Comparison of ENCODE assay signal across 7 cellular contexts in the genomic region with DNA sequence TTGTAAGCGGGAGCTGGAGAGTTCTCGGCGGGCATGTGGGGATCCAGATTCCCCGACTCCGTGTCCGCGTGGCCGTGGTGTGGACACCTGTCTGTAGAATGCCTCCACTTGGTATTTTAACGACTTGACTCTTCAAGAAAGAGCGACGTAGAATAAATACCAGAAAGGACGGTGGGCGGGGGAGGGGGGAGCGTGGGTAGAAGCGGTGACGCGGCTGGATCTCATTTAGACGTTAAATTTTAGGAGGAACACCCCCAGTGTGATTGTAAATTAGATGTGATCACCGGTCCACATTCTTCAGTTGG. TPM values are rescaled to one million over a fixed set of nuclear protein-coding genes. Genes with fewer than 3 reads are reported as not detected.
DNase-seq lines count a peak whose midpoint lies in the region; ATAC-seq, FAIRE-seq and TF ChIP-seq lines count a peak whose summit lies in the region.

No MANE protein-coding gene starts in this region.

- H3K27ac Mint-ChIP-seq in astrocyte (ENCODE audit: unreplicated experiment) = peak overlapping the region; percentile 81

- H3K27me3 ChIP-seq in HUES48 (ENCODE audit: control insufficient read depth, insufficient read depth, low read length) (peaks cover 60% of the 10 kb centered on the region), astrocyte (ENCODE audit: insufficient read depth, low read length) (no peaks in the 10 kb centered on the region), HepG2 (ENCODE audit: control insufficient read depth in 1 of 2, insufficient read depth in 2 of 2, low read length in 2 of 2) (peaks cover 6 to 21% of the 10 kb centered on the region in 2 experiments; a peak in 4 of 5 replicates), stomach smooth muscle (ENCODE audit: control insufficient read depth in 1 of 2, insufficient read depth in 2 of 2, low read length in 2 of 2) (no peaks in the 10 kb centered on the region)

- CTCF ChIA-PET in HepG2 (lab: Yijun Ruan, JAX; ENCODE audit: low intra/inter-chr PET ratio, low total read pairs) = no interaction called here

- H3K36me3 ChIP-seq in HUES48 (ENCODE audit: control insufficient read depth, insufficient read depth, low read length) = no peaks in the 10 kb centered on the region
- no peaks in the 10 kb centered on the region for H3K36me3 ChIP-seq in astrocyte (ENCODE audit: insufficient read depth, low read length)
- H3K36me3 ChIP-seq in HepG2 (replicated peaks in 1 of 2; ENCODE audit: control insufficient read depth in 1 of 2, insufficient read depth in 2 of 2, low read length in 2 of 2) = no peaks in the 10 kb centered on the region
- H3K36me3 ChIP-seq in stomach smooth muscle (ENCODE audit: control insufficient read depth in 2 of 2, insufficient read depth in 2 of 2, low read length in 2 of 2) = no peaks in the 10 kb centered on the region

- no peak for DNase-seq in astrocyte (ENCODE audit: low read depth)
- no peak for DNase-seq in HepG2 (ENCODE audit: low spot score)
- no peak for DNase-seq in NAMALWA (ENCODE audit: low spot score)
- DNase-seq in OCI-M2 (lab: John Stamatoyannopoulos, UW; ENCODE audit: unreplicated experiment) = no peak
- no peak for DNase-seq in activated effector memory CD4-positive, alpha-beta T cell treated with anti-CD3 and anti-CD28 coated beads, Interleukin-2, amount 50 U/mL, for 16 hours

- POLR2A ChIA-PET in HepG2 (lab: Yijun Ruan, JAX) = no interaction called here

- no peak for TF ChIP-seq EP300 in HepG2 (IDR thresholded peaks at IDR 0.05; ENCODE audit: low read depth in 2 of 2, low read length in 2 of 2)
- no peak for TF ChIP-seq EP300 in HepG2 (CRISPR knock-in tag; IDR thresholded peaks at IDR 0.05; ENCODE audit: borderline replicate concordance)

- H3K9me3 ChIP-seq in HUES48 (ENCODE audit: control insufficient read depth, insufficient read depth, low read length) = no peaks in the 10 kb centered on the region
- H3K9me3 ChIP-seq in astrocyte (ENCODE audit: insufficient read depth, low read depth, low read length) = no peaks in the 10 kb centered on the region
- no peaks in the 10 kb centered on the region for H3K9me3 ChIP-seq in HepG2 (ENCODE audit: low read length)
- H3K9me3 ChIP-seq in stomach smooth muscle (ENCODE audit: control insufficient read depth in 2 of 2, low read length in 2 of 2) = no peaks in the 10 kb centered on the region

- H3K4me3 ChIP-seq in HUES48 (ENCODE audit: low read depth, low read length) (peak overlapping the region; percentile 61), astrocyte (ENCODE audit: insufficient read depth, low read depth, low read length) (peak overlapping the region; percentile 64), HepG2 (replicated peaks in 1 of 3; ENCODE audit: insufficient read depth in 1 of 3, low read depth in 2 of 3, low read length in 3 of 3) (peak overlapping the region; percentile 30 to 72 (median 47); a peak in 4 of 6 replicates), stomach smooth muscle (ENCODE audit: low read length in 2 of 2) (peak overlapping the region; percentile 82 to 87)

- intact Hi-C loops in HepG2 (cut with micrococcal nuclease; ENCODE audit: unreplicated experiment) = no loop called here

- no peak for FAIRE-seq in astrocyte (lab: Jason Lieb, UNC)
- FAIRE-seq in HepG2 (lab: Jason Lieb, UNC) = no peak

- in situ Hi-C loops in HepG2 (cut with HindIII; ENCODE audit: extremely low pct_ligation_motif_present, low pct_unique_long_range_greater_than_20kb) = no loop called here

- H3K4me3 Mint-ChIP-seq in astrocyte (ENCODE audit: unreplicated experiment) = peak overlapping the region; percentile 85

- peak overlapping the region; percentile 36; the same call in 1 of the 2 replicates for H3K9ac ChIP-seq in HUES48 (ENCODE audit: low read depth, low read length)
- H3K9ac ChIP-seq in astrocyte (ENCODE audit: low read length) = peak overlapping the region; percentile 84
- H3K9ac ChIP-seq in HepG2 (ENCODE audit: insufficient read depth, low read depth, low read length) = no peak overlapping the region
- H3K9ac ChIP-seq in stomach smooth muscle (ENCODE audit: low read length in 2 of 2) = peak overlapping the region; percentile 83 to 88

- WGBS in HepG2 (ENCODE audit: low lambda C conversion rate) = 67% methylated on average over 19 of the region's 19 CpGs

- H3K4me2 ChIP-seq in astrocyte (ENCODE audit: low read length) (peak overlapping the region; percentile 92), HepG2 (ENCODE audit: low read depth, low read length) (peak overlapping the region; percentile 88)

- TF ChIP-seq RAD21 in HepG2 (CRISPR knock-in tag; IDR thresholded peaks at IDR 0.05) = no peak

- H3K27ac ChIP-seq in HUES48 (ENCODE audit: low read depth, low read length) (no peak overlapping the region), astrocyte (ENCODE audit: low read depth, low read length) (peak overlapping the region; percentile 41), HepG2 (ENCODE audit: extremely low read length, insufficient read depth, low read length) (no peak overlapping the region), stomach smooth muscle (ENCODE audit: low read length) (peak overlapping the region; percentile 72)

- no peak for TF ChIP-seq POLR2A in HepG2 (IDR thresholded peaks at IDR 0.05; ENCODE audit: insufficient read depth in 1 of 2, low read depth in 2 of 2, low read length in 2 of 2)

- H3K4me1 Mint-ChIP-seq in astrocyte (ENCODE audit: low read depth, unreplicated experiment) = no peaks in the 10 kb centered on the region

- H3K79me2 ChIP-seq in astrocyte (ENCODE audit: insufficient read depth, low read length) (peaks cover 20% of the 10 kb centered on the region), HepG2 (ENCODE audit: insufficient read depth, low read length) (no peaks in the 10 kb centered on the region)

- H2AFZ ChIP-seq in astrocyte (ENCODE audit: low read depth, low read length) = peak overlapping the region; percentile 73
- no peak overlapping the region for H2AFZ ChIP-seq in HepG2 (ENCODE audit: low read length)

- H3K4me1 ChIP-seq in HUES48 (ENCODE audit: control insufficient read depth, insufficient read depth, low read length) (no peaks in the 10 kb centered on the region), astrocyte (ENCODE audit: insufficient read depth, low read length) (peaks cover 8% of the 10 kb centered on the region), HepG2 (ENCODE audit: insufficient read depth, low read length) (peaks cover 13% of the 10 kb centered on the region), stomach smooth muscle (ENCODE audit: control insufficient read depth, insufficient read depth, low read length) (peaks cover 2% of the 10 kb centered on the region)

- BruUV-seq in HepG2 (replicated peaks; lab: Mats Ljungman, UMichigan) = no TSS peak

- no peak for ATAC-seq in HepG2

- peaks cover 2% of the 10 kb centered on the region for H3K9me3 Mint-ChIP-seq in astrocyte (ENCODE audit: unreplicated experiment)

- H4K20me1 ChIP-seq in astrocyte (ENCODE audit: insufficient read depth, low read length) (peaks cover 5% of the 10 kb centered on the region), HepG2 (ENCODE audit: insufficient read depth, low read length) (no peaks in the 10 kb centered on the region)

- H3K36me3 Mint-ChIP-seq in astrocyte (ENCODE audit: low read depth, unreplicated experiment) = no peaks in the 10 kb centered on the region

- TF ChIP-seq CTCF in astrocyte (IDR thresholded peaks at IDR 0.05; ENCODE audit: insufficient read depth, low read depth, low read length) = no peak
- TF ChIP-seq CTCF in HepG2 (CRISPR knock-in tag; IDR thresholded peaks at IDR 0.05) = no peak

- H3K27me3 Mint-ChIP-seq in astrocyte (ENCODE audit: low read depth, unreplicated experiment) = peaks cover 15% of the 10 kb centered on the region

TF ChIP-seq in HepG2, 621 proteins besides CTCF, POLR2A, EP300 and RAD21:
- TF ChIP-seq KLF16 (CRISPR knock-in tag; IDR thresholded peaks at IDR 0.05) (no peak), SP140L (CRISPR knock-in tag; IDR thresholded peaks at IDR 0.05; ENCODE audit: borderline replicate concordance) (no peak), EZH2 (conservative IDR thresholded peaks at IDR 0.05; ENCODE audit: low read depth, low read length) (0 out of 2 replicates have a peak, but pooled peaks have one; percentile 54)

RNA-seq across cellular contexts. Expression of gene PYGO1, which starts 0.6 kb away (rescaled TPM):
- total RNA-seq in astrocyte = 4.6 and 5.5 TPM in 2 replicates
- 1.8 and 2.6 TPM in 2 replicates for total RNA-seq in HepG2 (2016; rRNA removed; fragmentation: Illumina TruSeq; extraction: Trizol)
- total RNA-seq in HepG2 (2016; cell fraction: cytosol; rRNA removed; fragmentation: Illumina TruSeq; extraction: Trizol; ENCODE audit: low read depth) = 0.26 and 0.40 TPM in 2 replicates
- 1.8 and 2.0 TPM in 2 replicates for total RNA-seq in HepG2 (2016; cell fraction: insoluble cytoplasmic fraction; rRNA removed; fragmentation: Illumina TruSeq; extraction: Trizol)
- 1.2 and 1.6 TPM in 2 replicates for total RNA-seq in HepG2 (2016; cell fraction: membrane; rRNA removed; fragmentation: Illumina TruSeq; extraction: Trizol)
- total RNA-seq in HepG2 (2016; cell fraction: nucleus; rRNA removed; fragmentation: Illumina TruSeq; extraction: Trizol) = 1.7 and 2.1 TPM in 2 replicates
- 0.94 and 1.1 TPM in 2 replicates for polyA plus RNA-seq in HepG2 (2011; rRNA removed)
- 0.30 and 0.45 TPM in 2 replicates for polyA plus RNA-seq in HepG2 (2011; cell fraction: cytosol; rRNA removed)
- polyA plus RNA-seq in HepG2 (2011; cell fraction: nucleus; rRNA removed) = 0.57 and 0.63 TPM in 2 replicates
- 0.45 and 0.74 TPM in 2 replicates for polyA plus RNA-seq in HepG2 (2012)
- polyA plus RNA-seq in HepG2 (2016; cell fraction: cytosol; fragmentation: Illumina TruSeq; extraction: Trizol; ENCODE audit: low read depth) = 0.11 and 0.20 TPM in 2 replicates
- polyA plus RNA-seq in HepG2 (2016; cell fraction: insoluble cytoplasmic fraction; fragmentation: Illumina TruSeq; extraction: Trizol; ENCODE audit: low read depth) = 1.5 TPM in 2 replicates
- polyA plus RNA-seq in HepG2 (2016; cell fraction: membrane; fragmentation: Illumina TruSeq; extraction: Trizol; ENCODE audit: low read depth) = 0.50 and 0.52 TPM in 2 replicates
- polyA plus RNA-seq in HepG2 (2016; cell fraction: nucleus; fragmentation: Illumina TruSeq; extraction: Trizol; ENCODE audit: insufficient read depth, low read depth) = 1.2 and 1.9 TPM in 2 replicates
- polyA minus RNA-seq in HepG2 (2011; rRNA and poly(A)+ RNA removed; ENCODE audit: low replicate concordance) = 0.21 and 1.1 TPM in 2 replicates
- polyA minus RNA-seq in HepG2 (2011; cell fraction: cytosol; rRNA and poly(A)+ RNA removed) = 0.79 and 0.89 TPM in 2 replicates
- polyA minus RNA-seq in HepG2 (2011; cell fraction: nucleus; rRNA and poly(A)+ RNA removed) = 1.0 and 1.7 TPM in 2 replicates

Comparison
In these comparisons a context has a peak if more than half of its experiments do, and no peak if none do; other contexts are left out.
1. H3K27ac ChIP-seq: peak in astrocyte (single experiment) and stomach smooth muscle (single experiment); none in HUES48 (single experiment) and HepG2 (single experiment).
2. Peak in every context shown above with its lines, with median percentiles within 50 percentile points of each other: H3K4me3 ChIP-seq.